In genomic region chr17:1982793-1983366, GRCh38 we compare ENCODE assay signal across 1 cellular context. TPM values are rescaled to one million over a fixed set of nuclear protein-coding genes. Genes with fewer than 3 reads are reported as not detected.
"Had no signal": no experiment of that assay in that cellular context is flagged by ENCODE, and none has a peak within 500 bp of the region (broad histone marks: within the 10 kb centered on the region; RNA-seq: fewer than 3 reads in every experiment).

No MANE protein-coding gene starts in this region.

RNA-seq across cellular contexts. Expression of gene RTN4RL1, which starts 42.3 kb away (rescaled TPM):
- total RNA-seq: smooth muscle cell had no signal
- polyA plus RNA-seq: smooth muscle cell had no signal
